12 cellular contexts compared by ENCODE assay signal in the genomic region with DNA sequence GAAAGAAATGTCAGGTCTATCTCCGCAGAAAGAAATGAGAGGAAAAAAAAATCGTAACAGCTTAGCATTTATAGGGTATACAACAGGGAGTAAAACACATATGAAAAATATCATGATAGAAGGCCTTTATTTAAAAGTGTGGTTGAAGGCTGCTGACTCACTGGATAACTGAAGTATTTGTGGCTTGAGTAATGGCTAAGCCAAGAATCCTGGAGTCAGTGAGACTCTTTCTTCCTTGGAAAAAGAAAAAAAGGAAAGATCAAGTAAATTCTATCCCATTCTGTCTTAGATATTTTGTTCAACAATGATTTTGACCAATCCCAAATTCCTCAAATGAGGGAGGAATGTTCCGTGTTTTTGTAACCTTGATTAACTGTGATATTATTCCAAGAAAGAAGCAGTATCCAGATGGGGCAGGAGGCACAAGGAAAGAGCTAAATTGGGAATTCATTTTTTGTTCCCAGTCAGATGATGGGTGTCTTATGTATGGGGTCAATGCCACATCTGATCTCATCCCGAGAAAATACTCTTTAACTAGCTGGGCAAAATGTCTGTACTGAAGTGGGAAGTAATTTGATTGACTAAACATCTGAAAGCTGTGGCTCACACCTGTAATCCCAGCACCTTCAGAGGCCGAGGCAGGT.
DNase-seq lines count a peak whose midpoint lies in the region; ATAC-seq lines count a peak whose summit lies in the region.
"Had no signal": no experiment of that assay in that cellular context is flagged by ENCODE, and none has a peak within 500 bp of the region (broad histone marks: within the 10 kb centered on the region; RNA-seq: fewer than 3 reads in every experiment).

No MANE protein-coding gene starts in this region.

- H3K4me1 Mint-ChIP-seq in T-helper 17 cell: no peaks in the 10 kb centered on the region
- H3K4me1 Mint-ChIP-seq in CD8-positive, alpha-beta memory T cell: no peaks in the 10 kb centered on the region
- H3K4me1 Mint-ChIP-seq: natural killer cell had no signal

- H3K27me3 Mint-ChIP-seq in T-helper 17 cell: no peaks in the 10 kb centered on the region
- peaks cover 0 to under 1% of the 10 kb centered on the region in 2 donors for H3K27me3 Mint-ChIP-seq in CD8-positive, alpha-beta memory T cell

- no peaks in the 10 kb centered on the region for H3K36me3 Mint-ChIP-seq in T-helper 17 cell (ENCODE audit: low read depth)
- H3K36me3 Mint-ChIP-seq in CD8-positive, alpha-beta memory T cell: no peaks in the 10 kb centered on the region
- H3K36me3 Mint-ChIP-seq: natural killer cell had no signal

- DNase-seq in GM04503 (ENCODE audit: low read depth) (peak; percentile 94), SJCRH30 (no peak), fibroblast of gingiva (ENCODE audit: low read depth) (peak; percentile 92), sciatic nerve (ENCODE audit: low spot score) (no peak), T-helper 17 cell (no peak)
- DNase-seq in stimulated activated naive CD4-positive, alpha-beta T cell treated with Interleukin-2 at 50 U/mL for 16 hours (lab: John Stamatoyannopoulos, UW): no peak
- DNase-seq in CD8-positive, alpha-beta memory T cell: no peak
- DNase-seq: activated T-cell treated with anti-CD3 and anti-CD28 coated beads for 4 hours; DMS153; natural killer cell; stimulated activated CD4-positive, alpha-beta T cell treated with anti-CD3 and anti-CD28 coated beads, Interleukin-2, amount 100 ng/mL, for 24 hours had no signal

- no peak overlapping the region for H3K4me3 Mint-ChIP-seq in T-helper 17 cell
- no peak overlapping the region for H3K4me3 Mint-ChIP-seq in CD8-positive, alpha-beta memory T cell
- H3K4me3 Mint-ChIP-seq: natural killer cell had no signal

- peaks cover 2 to 11% (median 3%) of the 10 kb centered on the region in 5 donors for H3K9me3 Mint-ChIP-seq in CD8-positive, alpha-beta memory T cell

- H3K27ac ChIP-seq in SJCRH30: peak overlapping the region; percentile 12
- H3K27ac ChIP-seq in CD8-positive, alpha-beta memory T cell (ENCODE audit: low read depth, low read length): no peak overlapping the region

- no peaks in the 10 kb centered on the region for H3K9me3 ChIP-seq in SJCRH30 (replicated peaks)
- no peaks in the 10 kb centered on the region for H3K9me3 ChIP-seq in T-helper 17 cell (ENCODE audit: control insufficient read depth, low read length, poor library complexity, severe bottlenecking)
- no peaks in the 10 kb centered on the region for H3K9me3 ChIP-seq in CD8-positive, alpha-beta memory T cell (ENCODE audit: low read length)

- peak; percentile 78 for ATAC-seq in sciatic nerve
- no peak for ATAC-seq in T-helper 17 cell
- no peak for ATAC-seq in esophagus mucosa
- ATAC-seq: natural killer cell had no signal

- H3K4me3 ChIP-seq in SJCRH30: no peak overlapping the region
- H3K4me3 ChIP-seq in CD8-positive, alpha-beta memory T cell (ENCODE audit: low read length): no peak overlapping the region

- no peak overlapping the region for H3K27ac Mint-ChIP-seq in T-helper 17 cell
- H3K27ac Mint-ChIP-seq in CD8-positive, alpha-beta memory T cell: no peak overlapping the region
- H3K27ac Mint-ChIP-seq: natural killer cell had no signal

- intact Hi-C loops in sciatic nerve (cut with DNase I): no loop called here

- POLR2A ChIA-PET in CD8-positive, alpha-beta memory T cell (lab: Charles Lee): no interaction called here

- no peaks in the 10 kb centered on the region for H3K27me3 ChIP-seq in SJCRH30
- no peaks in the 10 kb centered on the region for H3K27me3 ChIP-seq in CD8-positive, alpha-beta memory T cell (ENCODE audit: insufficient read depth, low read length, poor library complexity, severe bottlenecking)

- H3K36me3 ChIP-seq in SJCRH30: no peaks in the 10 kb centered on the region
- H3K36me3 ChIP-seq in CD8-positive, alpha-beta memory T cell (ENCODE audit: insufficient read depth, low read length): no peaks in the 10 kb centered on the region

- H3K4me1 ChIP-seq in SJCRH30: no peaks in the 10 kb centered on the region
- H3K4me1 ChIP-seq in CD8-positive, alpha-beta memory T cell (ENCODE audit: insufficient read depth, low read length): no peaks in the 10 kb centered on the region

- CTCF ChIA-PET in CD8-positive, alpha-beta memory T cell (lab: Charles Lee): no interaction called here

Comparison
In these comparisons a context has a peak if more than half of its experiments do, and no peak if none do; other contexts are left out.
1. DNase-seq: peak in GM04503 (single experiment) and fibroblast of gingiva (single experiment); none in SJCRH30 (0 of 2), sciatic nerve (single experiment), T-helper 17 cell (0 of 3), stimulated activated naive CD4-positive, alpha-beta T cell treated with Interleukin-2 at 50 U/mL for 16 hours (single experiment) and CD8-positive, alpha-beta memory T cell (0 of 5).